ENCODE assay signal across 27 cellular contexts in the genomic region with DNA sequence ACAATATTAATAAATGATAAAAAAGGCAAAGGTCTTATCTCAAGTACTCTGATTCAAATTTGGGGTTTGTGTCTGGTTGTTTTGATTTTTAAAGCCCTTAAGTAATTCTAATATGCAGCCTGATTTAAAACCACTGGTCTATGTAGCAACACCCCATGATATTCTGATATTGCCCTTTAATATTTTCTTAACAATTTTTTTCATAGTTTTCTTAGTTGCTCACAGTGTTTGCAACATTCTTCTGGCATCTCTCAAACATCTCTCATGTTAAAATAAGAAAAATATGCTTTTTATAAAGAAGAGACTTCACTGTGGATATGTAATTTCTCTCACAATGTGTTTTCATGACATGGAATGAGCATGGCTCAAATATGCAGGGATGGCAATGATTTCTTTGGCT.
"Had no signal": no experiment of that assay in that cellular context is flagged by ENCODE, and none has a peak within 500 bp of the region (broad histone marks: within the 10 kb centered on the region; RNA-seq: fewer than 3 reads in every experiment).

No MANE protein-coding gene starts in this region.

- H3K36me3 ChIP-seq: esophagus squamous epithelium, gastroesophageal sphincter, pancreas, prostate gland, sigmoid colon, thyroid gland, upper lobe of left lung, vagina had no signal

- H3K27ac ChIP-seq: epithelial cell of prostate, esophagus squamous epithelium, gastroesophageal sphincter, hepatocyte, pancreas, prostate gland, sigmoid colon, thyroid gland, upper lobe of left lung, vagina had no signal

- ATAC-seq: activated CD4-positive, alpha-beta T cell treated with anti-CD3 and anti-CD28 coated beads for 36 hours; activated CD8-positive, alpha-beta memory T cell treated with anti-CD3 and anti-CD28 coated beads, Interleukin-2, amount 10 ng/mL, durations not matched to agents 7 days and 5 days; activated CD8-positive, alpha-beta T cell treated with anti-CD3 and anti-CD28 coated beads, Interleukin-2, amount 10 ng/mL, durations not matched to agents 7 days and 5 days; activated naive CD8-positive, alpha-beta T cell treated with anti-CD3 and anti-CD28 coated beads, Interleukin-2, amount 50 U/mL, for 24 hours; gastroesophageal sphincter; left ventricle myocardium superior; pancreas; stimulated activated effector memory CD8-positive, alpha-beta T cell treated with anti-CD3 and anti-CD28 coated beads, Interleukin-12 subunit alpha, Interleukin-12 subunit beta, amount 100 ng/mL, for 72 hours had no signal

- DNase-seq: activated CD4-positive, alpha-beta T cell treated with anti-CD3 and anti-CD28 coated beads for 36 hours; activated CD4-positive, CD25-positive, alpha-beta regulatory T cell; activated CD8-positive, alpha-beta memory T cell treated with anti-CD3 and anti-CD28 coated beads, Interleukin-2, amount 10 ng/mL, durations not matched to agents 7 days and 5 days; activated CD8-positive, alpha-beta T cell treated with anti-CD3 and anti-CD28 coated beads, Interleukin-2, amount 10 ng/mL, durations not matched to agents 7 days and 5 days; activated naive CD8-positive, alpha-beta T cell treated with anti-CD3 and anti-CD28 coated beads, Interleukin-2, amount 50 U/mL, for 24 hours; activated T-cell treated with anti-CD3 and anti-CD28 coated beads, Interleukin-2, amount 50 U/mL, for 48 hours; aorta; caudate nucleus; dermis blood vessel endothelial cell; effector CD4-positive, alpha-beta T cell; esophagus squamous epithelium; left cardiac atrium; left ventricle myocardium superior; pancreas; retina; sigmoid colon; small intestine; stimulated activated CD4-positive, alpha-beta T cell treated with anti-CD3 and anti-CD28 coated beads, Interleukin-4, amount 100 ng/mL, for 24 hours; T-helper 1 cell; thyroid gland; upper lobe of left lung had no signal

- H3K4me3 ChIP-seq: esophagus squamous epithelium, gastroesophageal sphincter, hepatocyte, pancreas, prostate gland, sigmoid colon, thyroid gland, upper lobe of left lung, vagina had no signal

- H3K27me3 ChIP-seq: esophagus squamous epithelium, gastroesophageal sphincter, hepatocyte, pancreas, sigmoid colon, thyroid gland, upper lobe of left lung, vagina had no signal

- H3K4me1 ChIP-seq: esophagus squamous epithelium, gastroesophageal sphincter, pancreas, prostate gland, sigmoid colon, thyroid gland, upper lobe of left lung, vagina had no signal

- H3K9me3 ChIP-seq: esophagus squamous epithelium, gastroesophageal sphincter, pancreas, prostate gland, sigmoid colon, thyroid gland, upper lobe of left lung, vagina had no signal
